ENCODE assay signal across 18 cellular contexts in the genomic region with DNA sequence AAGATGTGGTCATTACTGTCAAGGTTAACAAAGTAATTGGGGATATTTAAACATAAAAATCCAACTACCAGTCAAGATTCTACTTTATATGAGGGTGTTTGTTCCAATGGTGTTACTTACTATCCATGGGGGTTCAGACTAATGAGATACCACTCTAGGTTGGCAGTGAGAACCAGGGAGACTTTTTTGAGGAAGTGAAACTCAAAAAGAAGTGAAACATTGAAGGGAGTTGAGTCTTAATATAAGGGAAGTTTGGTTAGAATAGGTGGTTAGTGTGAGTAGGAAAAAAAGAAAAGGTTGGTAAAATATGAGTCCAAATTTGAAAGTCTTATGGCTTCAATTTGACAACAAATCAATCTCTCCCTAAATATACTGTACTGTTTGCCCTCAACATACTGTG.
DNase-seq lines count a peak whose midpoint lies in the region; ATAC-seq, FAIRE-seq and TF ChIP-seq lines count a peak whose summit lies in the region.
"Had no signal": no experiment of that assay in that cellular context is flagged by ENCODE, and none has a peak within 500 bp of the region (broad histone marks: within the 10 kb centered on the region; RNA-seq: fewer than 3 reads in every experiment).

No MANE protein-coding gene starts in this region.

- H3K4me2 ChIP-seq in PC-3 (ENCODE audit: low read length) (no peak overlapping the region), neuronal stem cell (ENCODE audit: insufficient read depth, low read length, poor library complexity, severe bottlenecking) (no peak overlapping the region)

- H3K9me3 ChIP-seq in PC-3 (ENCODE audit: low read length), result no peaks in the 10 kb centered on the region
- H3K9me3 ChIP-seq in neuronal stem cell (replicated peaks in 1 of 2; ENCODE audit: control insufficient read depth in 2 of 2, insufficient read depth in 1 of 2, low read depth in 1 of 2, low read length in 2 of 2), result no peaks in the 10 kb centered on the region

- H3K4me1 ChIP-seq in PC-3 (ENCODE audit: insufficient read depth, low read length), result peaks cover 4% of the 10 kb centered on the region; the same call in 1 of the 2 replicates
- H3K4me1 ChIP-seq in neuronal stem cell (ENCODE audit: control insufficient read depth in 2 of 2, insufficient read depth in 1 of 2, low read depth in 1 of 2, low read length in 2 of 2), result peaks cover 0 to 2% of the 10 kb centered on the region in 2 donors

- H4K20me1 ChIP-seq in PC-3 (ENCODE audit: low read length), result no peaks in the 10 kb centered on the region

- no peak overlapping the region for H2BK5ac ChIP-seq in neuronal stem cell (ENCODE audit: low read length)

- H3K23ac ChIP-seq in neuronal stem cell (ENCODE audit: low read depth, low read length, poor library complexity), result no peak overlapping the region

- H3K14ac ChIP-seq in neuronal stem cell (ENCODE audit: low read length), result no peak overlapping the region

- no peak for DNase-seq in GM12891 (ENCODE audit: insufficient read length, low spot score)
- peak; percentile 3 for DNase-seq in MV-4-11 (lab: John Stamatoyannopoulos, UW)
- DNase-seq in PC-3, result no peak
- DNase-seq in neuronal stem cell (ENCODE audit: low spot score), result no peak
- no peak for DNase-seq in AG08395 (ENCODE audit: low spot score)
- DNase-seq: activated effector memory CD4-positive, alpha-beta T cell treated with Interleukin-2 at 50 U/mL for 16 hours; aorta; CD4-positive, CD25-positive, alpha-beta regulatory T cell; mesenchymal stem cell; NCI-H1436 treated with DMSO at 0.1 percent for 48 hours; NCI-H446 treated with DMSO at 0.1 percent for 48 hours; stimulated activated CD4-positive, alpha-beta T cell treated with anti-CD3 and anti-CD28 coated beads, Interleukin-15, amount 100 ng/mL, for 24 hours; WERI-Rb-1 had no signal

- no peaks in the 10 kb centered on the region for H3K36me3 ChIP-seq in PC-3 (ENCODE audit: low read depth, low read length)
- H3K36me3 ChIP-seq in neuronal stem cell (replicated peaks in 1 of 2; ENCODE audit: control insufficient read depth in 2 of 2, insufficient read depth in 2 of 2, low read length in 2 of 2), result no peaks in the 10 kb centered on the region
- H3K36me3 ChIP-seq: WERI-Rb-1 had no signal

- H3K18ac ChIP-seq in neuronal stem cell (ENCODE audit: low read length), result no peak overlapping the region

- no peak overlapping the region for H2BK120ac ChIP-seq in neuronal stem cell (ENCODE audit: low read depth, low read length)

- no peak overlapping the region for H3K4ac ChIP-seq in neuronal stem cell (ENCODE audit: low read length)

- no TSS peak for BruUV-seq in PC-3 (replicated peaks; lab: Mats Ljungman, UMichigan)

- TF ChIP-seq POLR2A in GM12891 (IDR thresholded peaks at IDR 0.05; ENCODE audit: low read depth, low read length), result no peak

- no peaks in the 10 kb centered on the region for H3K79me1 ChIP-seq in neuronal stem cell (ENCODE audit: low read depth, low read length)

- H3K27me3 ChIP-seq in PC-3 (ENCODE audit: low read length) (no peaks in the 10 kb centered on the region), neuronal stem cell (ENCODE audit: control insufficient read depth in 3 of 3, insufficient read depth in 3 of 3, low read depth in 1 of 3, low read length in 3 of 3) (no peaks in the 10 kb centered on the region)

- H3K9me2 ChIP-seq in PC-3 (replicated peaks; ENCODE audit: low read length), result no peaks in the 10 kb centered on the region

- H3K4me3 ChIP-seq in PC-3 (ENCODE audit: low read length) (no peak overlapping the region), neuronal stem cell (ENCODE audit: low read length in 2 of 2) (no peak overlapping the region)

- no peaks in the 10 kb centered on the region for H3F3A ChIP-seq in PC-3 (ENCODE audit: low read length, unreplicated experiment)

- no peak for FAIRE-seq in GM12891 (lab: Jason Lieb, UNC)
- FAIRE-seq: A204.1, colon had no signal

- H2BK12ac ChIP-seq in neuronal stem cell (ENCODE audit: low read length), result no peak overlapping the region

- no peak overlapping the region for H3K9ac ChIP-seq in PC-3 (ENCODE audit: low read length)
- H3K9ac ChIP-seq in neuronal stem cell (ENCODE audit: low read depth, low read length, poor library complexity), result no peak overlapping the region

- POLR2A ChIA-PET in PC-3 (lab: Charles Lee; ENCODE audit: unreplicated experiment), result no interaction called here

- H4K8ac ChIP-seq in neuronal stem cell (ENCODE audit: low read depth, low read length), result no peak overlapping the region

- H2AFZ ChIP-seq in PC-3 (ENCODE audit: low read length) (no peak overlapping the region), neuronal stem cell (ENCODE audit: low read length) (no peak overlapping the region)

- H3K79me2 ChIP-seq in PC-3 (ENCODE audit: low read length), result no peaks in the 10 kb centered on the region

- H3K27ac ChIP-seq in PC-3 (ENCODE audit: low read length) (no peak overlapping the region), neuronal stem cell (replicated peaks; ENCODE audit: low read length) (no peak overlapping the region)
- H3K27ac ChIP-seq: WERI-Rb-1 had no signal

- intact Hi-C loops in PC-3 (cut with micrococcal nuclease), result no loop called here

- no peak overlapping the region for H2BK15ac ChIP-seq in neuronal stem cell (ENCODE audit: low read length)

- ATAC-seq in GM21360 (IDR thresholded peaks at IDR 0.05; ENCODE audit: unreplicated experiment) (peak; percentile 78), HG03103 (IDR thresholded peaks at IDR 0.05; ENCODE audit: low read depth, unreplicated experiment) (peak; percentile 77), GM18868 (IDR thresholded peaks at IDR 0.05; ENCODE audit: unreplicated experiment) (no peak), PC-3 (no peak)

- no peak overlapping the region for H4K91ac ChIP-seq in neuronal stem cell (ENCODE audit: low read depth, low read length, poor library complexity)

- no peak overlapping the region for H2AK5ac ChIP-seq in neuronal stem cell (ENCODE audit: low read depth, low read length)

- CTCF ChIA-PET in PC-3 (lab: Charles Lee), result no interaction called here

- no peak for TF ChIP-seq CTCF in PC-3 (conservative IDR thresholded peaks at IDR 0.05; ENCODE audit: low read depth, low read length)

TF ChIP-seq in GM12891, 5 proteins besides CTCF, POLR2A, EP300 and RAD21:
- TF ChIP-seq POLR2AphosphoS5 (IDR thresholded peaks at IDR 0.05; ENCODE audit: low read depth, low read length) (no peak), SPI1 (IDR thresholded peaks at IDR 0.05; ENCODE audit: low read depth, low read length) (peak; percentile 81)

Comparison
In these comparisons a context has a peak if more than half of its experiments do, and no peak if none do; other contexts are left out.
1. ATAC-seq: peak in GM21360 (single experiment) and HG03103 (single experiment); none in GM18868 (single experiment) and PC-3 (single experiment).